ENCODE assay signal across 19 cellular contexts in genomic region chr17:18197535-18198194, GRCh38. TPM values are rescaled to one million over a fixed set of nuclear protein-coding genes. Genes with fewer than 3 reads are reported as not detected.
A peak's percentile ranks its signal among the peaks of the same experiment; 100 is the strongest.
DNase-seq lines count a peak whose midpoint lies in the region; ATAC-seq and TF ChIP-seq lines count a peak whose summit lies in the region.
"Had no signal": no experiment of that assay in that cellular context is flagged by ENCODE, and none has a peak within 500 bp of the region (broad histone marks: within the 10 kb centered on the region; RNA-seq: fewer than 3 reads in every experiment).

No MANE protein-coding gene starts in this region.

- H3K27me3 Mint-ChIP-seq in activated naive CD8-positive, alpha-beta T cell, result no peaks in the 10 kb centered on the region
- no peaks in the 10 kb centered on the region for H3K27me3 Mint-ChIP-seq in activated naive CD8-positive, alpha-beta T cell treated with anti-CD3 and anti-CD28 coated beads, Interleukin-2, amount 50 U/mL, for 24 hours
- no peaks in the 10 kb centered on the region for H3K27me3 Mint-ChIP-seq in activated T-helper 17 cell treated with anti-CD3 and anti-CD28 coated beads, Interleukin-2, amount 50 U/mL, for 72 hours
- H3K27me3 Mint-ChIP-seq in stimulated activated naive B cell treated with anti-CD40 and anti-IgM and Interleukin-4, amounts not matched to agents 10 μg/mL and 1 μg/mL and 100 μg/mL, for 72 hours, result no peaks in the 10 kb centered on the region
- H3K27me3 Mint-ChIP-seq: B cell had no signal

- peaks cover 29% of the 10 kb centered on the region for H3K36me3 ChIP-seq in mammary epithelial cell (ENCODE audit: insufficient read depth, low read length)

- H3K9ac ChIP-seq in mammary epithelial cell (ENCODE audit: insufficient read depth, low read length), result no peak overlapping the region

- H3K4me3 ChIP-seq in foreskin fibroblast (ENCODE audit: low read depth in 1 of 2, low read length in 2 of 2), result no peak overlapping the region
- H3K4me3 ChIP-seq in mammary epithelial cell (replicated peaks in 1 of 3; ENCODE audit: insufficient read depth in 1 of 3, low read depth in 2 of 3, low read length in 3 of 3), result no peak overlapping the region

- no peak overlapping the region for H3K4me2 ChIP-seq in mammary epithelial cell (ENCODE audit: insufficient read depth, low read depth, low read length)

- peaks cover 95% of the 10 kb centered on the region for H3K79me2 ChIP-seq in mammary epithelial cell (ENCODE audit: insufficient read depth, low read length)

- 86% methylated on average over 2 of the region's 3 CpGs for WGBS in mammary epithelial cell (ENCODE audit: low coverage, missing lambda C conversion rate)

- peaks cover 2% of the 10 kb centered on the region for H3K36me3 Mint-ChIP-seq in activated naive CD8-positive, alpha-beta T cell
- H3K36me3 Mint-ChIP-seq in activated naive CD8-positive, alpha-beta T cell treated with anti-CD3 and anti-CD28 coated beads, Interleukin-2, amount 50 U/mL, for 24 hours (ENCODE audit: low read depth), result peaks cover 41% of the 10 kb centered on the region
- H3K36me3 Mint-ChIP-seq in activated T-helper 17 cell treated with anti-CD3 and anti-CD28 coated beads, Interleukin-2, amount 50 U/mL, for 72 hours (ENCODE audit: low read depth), result peaks cover 97% of the 10 kb centered on the region
- H3K36me3 Mint-ChIP-seq in stimulated activated naive B cell treated with anti-CD40 and anti-IgM and Interleukin-4, amounts not matched to agents 10 μg/mL and 1 μg/mL and 100 μg/mL, for 72 hours, result peaks cover 37 to 59% of the 10 kb centered on the region in 2 donors

- no peak overlapping the region for H2AFZ ChIP-seq in mammary epithelial cell (ENCODE audit: low read depth, low read length)

- peak overlapping the region; percentile 72 for H3K27ac Mint-ChIP-seq in activated naive CD8-positive, alpha-beta T cell
- no peak overlapping the region for H3K27ac Mint-ChIP-seq in activated naive CD8-positive, alpha-beta T cell treated with anti-CD3 and anti-CD28 coated beads, Interleukin-2, amount 50 U/mL, for 24 hours
- peak overlapping the region; percentile 25 for H3K27ac Mint-ChIP-seq in activated T-helper 17 cell treated with anti-CD3 and anti-CD28 coated beads, Interleukin-2, amount 50 U/mL, for 72 hours
- peak overlapping the region; percentile 6 for H3K27ac Mint-ChIP-seq in stimulated activated naive B cell treated with anti-CD40 and anti-IgM and Interleukin-4, amounts not matched to agents 10 μg/mL and 1 μg/mL and 100 μg/mL, for 72 hours
- H3K27ac Mint-ChIP-seq: B cell had no signal

- no peaks in the 10 kb centered on the region for H3K9me3 ChIP-seq in mammary epithelial cell (replicated peaks; ENCODE audit: insufficient read depth, low read length)

- CTCF ChIA-PET in mammary epithelial cell (lab: Charles Lee; ENCODE audit: low non-redundant PET), result no interaction called here

- H3K9me3 Mint-ChIP-seq in activated naive CD8-positive, alpha-beta T cell (ENCODE audit: low read depth), result no peaks in the 10 kb centered on the region
- no peaks in the 10 kb centered on the region for H3K9me3 Mint-ChIP-seq in activated naive CD8-positive, alpha-beta T cell treated with anti-CD3 and anti-CD28 coated beads, Interleukin-2, amount 50 U/mL, for 24 hours
- H3K9me3 Mint-ChIP-seq in activated T-helper 17 cell treated with anti-CD3 and anti-CD28 coated beads, Interleukin-2, amount 50 U/mL, for 72 hours, result no peaks in the 10 kb centered on the region
- H3K9me3 Mint-ChIP-seq in stimulated activated naive B cell treated with anti-CD40 and anti-IgM and Interleukin-4, amounts not matched to agents 10 μg/mL and 1 μg/mL and 100 μg/mL, for 72 hours, result no peaks in the 10 kb centered on the region
- H3K9me3 Mint-ChIP-seq: H9 had no signal

- no peaks in the 10 kb centered on the region for H3K27me3 ChIP-seq in mammary epithelial cell (ENCODE audit: insufficient read depth, low read length)

- H3K4me1 ChIP-seq in mammary epithelial cell (ENCODE audit: insufficient read depth, low read length), result peaks cover 19% of the 10 kb centered on the region

- ATAC-seq in activated naive CD8-positive, alpha-beta T cell treated with anti-CD3 and anti-CD28 coated beads, Interleukin-2, amount 50 U/mL, for 24 hours, result no peak
- ATAC-seq in activated T-helper 17 cell treated with anti-CD3 and anti-CD28 coated beads, Interleukin-2, amount 50 U/mL, for 72 hours (replicated peaks), result no peak
- ATAC-seq in stimulated activated naive B cell treated with anti-CD40 and anti-IgM and Interleukin-4, amounts not matched to agents 10 μg/mL and 1 μg/mL and 100 μg/mL, for 72 hours (replicated peaks), result no peak
- no peak for ATAC-seq in GM19397 (IDR thresholded peaks at IDR 0.05; ENCODE audit: unreplicated experiment)

- DNase-seq in activated naive CD8-positive, alpha-beta T cell treated with anti-CD3 and anti-CD28 coated beads, Interleukin-2, amount 50 U/mL, for 24 hours, result no peak
- DNase-seq in myocyte (ENCODE audit: low read depth) (peak; percentile 60), foreskin fibroblast (no peak), mammary epithelial cell (no peak)
- no peak for DNase-seq in stimulated activated naive B cell treated with anti-CD40 and anti-IgM and Interleukin-4, amounts not matched to agents 10 μg/mL and 1 μg/mL and 100 μg/mL, for 72 hours
- DNase-seq: ACHN; DMS 273 treated with DMSO at 0.1 percent for 48 hours; EL; H9; KBM-7; NCI-H1048; NCI-H2107; NCI-H226; NCI-H526; NK-92 treated with Interleukin-12 subunit alpha and Interleukin-12 subunit beta, amount 100 ng/mL, for 24 hours had no signal

- H3K27ac ChIP-seq in mammary epithelial cell (ENCODE audit: insufficient read depth, low read depth, low read length), result no peak overlapping the region

- intact Hi-C loops in mammary epithelial cell (cut with micrococcal nuclease), result no loop called here

- peaks cover 64% of the 10 kb centered on the region for H3K4me1 Mint-ChIP-seq in activated naive CD8-positive, alpha-beta T cell (ENCODE audit: low read depth)
- H3K4me1 Mint-ChIP-seq in activated naive CD8-positive, alpha-beta T cell treated with anti-CD3 and anti-CD28 coated beads, Interleukin-2, amount 50 U/mL, for 24 hours, result peaks cover 27% of the 10 kb centered on the region
- peaks cover 29% of the 10 kb centered on the region for H3K4me1 Mint-ChIP-seq in activated T-helper 17 cell treated with anti-CD3 and anti-CD28 coated beads, Interleukin-2, amount 50 U/mL, for 72 hours
- H3K4me1 Mint-ChIP-seq in stimulated activated naive B cell treated with anti-CD40 and anti-IgM and Interleukin-4, amounts not matched to agents 10 μg/mL and 1 μg/mL and 100 μg/mL, for 72 hours, result peaks cover 29 to 40% of the 10 kb centered on the region in 2 donors

- no peak for TF ChIP-seq CTCF in foreskin fibroblast (IDR thresholded peaks at IDR 0.05; ENCODE audit: low read depth, low read length)
- no peak for TF ChIP-seq CTCF in mammary epithelial cell (conservative IDR thresholded peaks at IDR 0.05 in 1 of 2, IDR thresholded peaks at IDR 0.05 in 1 of 2; ENCODE audit: extremely low read depth in 1 of 2, insufficient read depth in 1 of 2, low read depth in 1 of 2, low read length in 2 of 2)

- BruUV-seq in mammary epithelial cell (replicated peaks; lab: Mats Ljungman, UMichigan), result no TSS peak

- peaks cover 10% of the 10 kb centered on the region for H4K20me1 ChIP-seq in mammary epithelial cell (ENCODE audit: insufficient read depth, low read length)

- dilution Hi-C loops in mammary epithelial cell (cut with HindIII; ENCODE audit: low sequenced_read_pairs), result no loop called here

- in situ Hi-C loops in mammary epithelial cell (cut with MboI; ENCODE audit: low sequenced_read_pairs in 2 of 2), result no loop called here

- no peak overlapping the region for H3K4me3 Mint-ChIP-seq in activated naive CD8-positive, alpha-beta T cell
- H3K4me3 Mint-ChIP-seq in activated naive CD8-positive, alpha-beta T cell treated with anti-CD3 and anti-CD28 coated beads, Interleukin-2, amount 50 U/mL, for 24 hours, result no peak overlapping the region
- H3K4me3 Mint-ChIP-seq in activated T-helper 17 cell treated with anti-CD3 and anti-CD28 coated beads, Interleukin-2, amount 50 U/mL, for 72 hours, result peak overlapping the region; percentile 12
- H3K4me3 Mint-ChIP-seq in stimulated activated naive B cell treated with anti-CD40 and anti-IgM and Interleukin-4, amounts not matched to agents 10 μg/mL and 1 μg/mL and 100 μg/mL, for 72 hours, result no peak overlapping the region
- H3K4me3 Mint-ChIP-seq: B cell, H9 had no signal

RNA-seq across cellular contexts. Expression of gene ALKBH5, which starts 14.0 kb away (rescaled TPM):
- 100 to 1,000 TPM; 161 to 255 TPM for total RNA-seq in activated T-helper 17 cell treated with anti-CD3 and anti-CD28 coated beads, Interleukin-2, amount 50 U/mL, for 72 hours
- 240 and 243 TPM in 2 replicates for total RNA-seq in myocyte
- 101 TPM for polyA plus RNA-seq in myocyte (2012)
- 100 to 1,000 TPM in 1 of 2 donors, 10 to 100 TPM in 1; 87.7 to 118 TPM for total RNA-seq in mammary epithelial cell
- 79.1 TPM for polyA plus RNA-seq in mammary epithelial cell
- 150 TPM for polyA minus RNA-seq in mammary epithelial cell

RNA-seq across cellular contexts. Expression of gene LLGL1, which starts 27.8 kb away (rescaled TPM):
- 10 to 100 TPM; 19.5 to 22.3 TPM for total RNA-seq in activated T-helper 17 cell treated with anti-CD3 and anti-CD28 coated beads, Interleukin-2, amount 50 U/mL, for 72 hours
- total RNA-seq in myocyte (23.0 and 31.2 TPM in 2 replicates), mammary epithelial cell (10 to 100 TPM; 35.2 to 50.0 TPM)
- 31.5 TPM for polyA plus RNA-seq in myocyte (2012)
- polyA plus RNA-seq in mammary epithelial cell, result 37.6 TPM
- polyA minus RNA-seq in mammary epithelial cell, result 20.3 TPM
